In genomic region chr2:23900133-23900926, GRCh38 we compare ENCODE assay signal across 9 cellular contexts. TPM values are rescaled to one million over a fixed set of nuclear protein-coding genes. Genes with fewer than 3 reads are reported as not detected.
DNase-seq lines count a peak whose midpoint lies in the region; ATAC-seq and TF ChIP-seq lines count a peak whose summit lies in the region.
"Had no signal": no experiment of that assay in that cellular context is flagged by ENCODE, and none has a peak within 500 bp of the region (broad histone marks: within the 10 kb centered on the region; RNA-seq: fewer than 3 reads in every experiment).

No MANE protein-coding gene starts in this region.

- TF ChIP-seq POLR2A in tibial nerve (IDR thresholded peaks at IDR 0.05): no peak

- no peaks in the 10 kb centered on the region for H3K27me3 ChIP-seq in tibial nerve
- H3K27me3 ChIP-seq: dorsolateral prefrontal cortex had no signal

- TF ChIP-seq EP300 in tibial nerve (IDR thresholded peaks at IDR 0.05): no peak

- WGBS in tibial nerve, 2 donors: 88 to 90% methylated on average over 12 of the region's 12 CpGs

- no peaks in the 10 kb centered on the region for H3K36me3 ChIP-seq in tibial nerve

- H3K4me3 Mint-ChIP-seq in WTC11: no peak overlapping the region
- H3K4me3 Mint-ChIP-seq: T-cell had no signal

- no peak overlapping the region for H3K27ac Mint-ChIP-seq in WTC11
- H3K27ac Mint-ChIP-seq: T-cell had no signal

- H3K9me3 Mint-ChIP-seq in WTC11: peaks cover 15% of the 10 kb centered on the region
- H3K9me3 Mint-ChIP-seq: T-cell had no signal

- H3K4me1 ChIP-seq in tibial nerve: peaks cover 0 to 51% (median 13%) of the 10 kb centered on the region in 4 donors

- H3K4me3 ChIP-seq in tibial nerve: no peak overlapping the region
- H3K4me3 ChIP-seq: dorsolateral prefrontal cortex had no signal

- H3K36me3 Mint-ChIP-seq in WTC11: peaks cover 6% of the 10 kb centered on the region
- H3K36me3 Mint-ChIP-seq: T-cell had no signal

- no peaks in the 10 kb centered on the region for H3K27me3 Mint-ChIP-seq in WTC11 (ENCODE audit: low read depth)
- H3K27me3 Mint-ChIP-seq: T-cell had no signal

- TF ChIP-seq CTCF in WTC11 (IDR thresholded peaks at IDR 0.05) (no peak), tibial nerve (IDR thresholded peaks at IDR 0.05) (no peak)

- H3K4me1 Mint-ChIP-seq in WTC11: peaks cover 19% of the 10 kb centered on the region; the same call in 1 of the 2 replicates

- peak overlapping the region in 3 of 4 donors; percentile 5 to 61 (median 52) for H3K27ac ChIP-seq in tibial nerve
- H3K27ac ChIP-seq: dorsolateral prefrontal cortex had no signal

- POLR2A ChIA-PET in WTC11 (lab: Charles Lee): interaction anchor here (0.6 to 0.7 kb wide), 2 partner anchors 36 to 323 kb away, joined by 3 to 8 read pairs; no protein-coding TSS in a partner anchor

- CTCF ChIA-PET in WTC11 (lab: Charles Lee): interaction anchor here (0.9 to 1.0 kb wide), 2 partner anchors 76 to 276 kb away, joined by 3 read pairs; no protein-coding TSS in a partner anchor

- DNase-seq in HCEC 1CT (peak; percentile 53), WTC11 (ENCODE audit: low spot score) (no peak), iris pigment epithelial cell (ENCODE audit: low read depth) (peak; percentile 10), tibial nerve (ENCODE audit: low spot score in 2 of 2) (no peak), NCI-H1694 (lab: John Stamatoyannopoulos, UW) (no peak), epidermal melanocyte (ENCODE audit: insufficient read length, low spot score) (no peak)
- DNase-seq in activated CD4-positive, alpha-beta T cell treated with anti-CD3 and anti-CD28 coated beads for 4 hours: no peak
- DNase-seq: T-cell had no signal

- no peaks in the 10 kb centered on the region for H3K9me3 ChIP-seq in tibial nerve

- peak; percentile 34; the same call in 1 of the 2 replicates for ATAC-seq in WTC11
- ATAC-seq: T-cell had no signal

TF ChIP-seq in WTC11, 78 proteins besides CTCF, POLR2A, EP300 and RAD21:
- TF ChIP-seq ZNF396 (CRISPR knock-in tag; IDR thresholded peaks at IDR 0.05; ENCODE audit: borderline replicate concordance): no peak
- no peak for TF ChIP-seq SMAD3 (CRISPR knock-in tag; IDR thresholded peaks at IDR 0.05; ENCODE audit: borderline replicate concordance)
- no peak for TF ChIP-seq JAZF1 (CRISPR knock-in tag; IDR thresholded peaks at IDR 0.05)
- no peak for TF ChIP-seq GTF2I (CRISPR knock-in tag; conservative IDR thresholded peaks at IDR 0.05)
- TF ChIP-seq OVOL2 (CRISPR knock-in tag; IDR thresholded peaks at IDR 0.05; ENCODE audit: borderline replicate concordance): no peak
- no peak for TF ChIP-seq CREB1 (CRISPR knock-in tag; IDR thresholded peaks at IDR 0.05)

RNA-seq across cellular contexts. Expression of gene ATAD2B, which starts 26.6 kb away (rescaled TPM):
- 18.3 to 21.5 TPM (median 18.4 TPM) in 3 replicates for total RNA-seq in WTC11 (2021)
- total RNA-seq in tibial nerve: 10 to 100 TPM; 39.0 to 56.9 (median 45.2) TPM

RNA-seq across cellular contexts. Expression of gene UBXN2A, which starts 39.9 kb away (rescaled TPM):
- 15.4 to 16.8 TPM (median 16.7 TPM) in 3 replicates for total RNA-seq in WTC11 (2021)
- total RNA-seq in tibial nerve: 10 to 100 TPM; 15.3 to 23.7 (median 17.2) TPM

Comparison
In these comparisons a context has a peak if more than half of its experiments do, and no peak if none do; other contexts are left out.
1. DNase-seq: peak in HCEC 1CT (single experiment) and iris pigment epithelial cell (single experiment); none in WTC11 (single experiment), tibial nerve (0 of 2), NCI-H1694 (single experiment), activated CD4-positive, alpha-beta T cell treated with anti-CD3 and anti-CD28 coated beads for 4 hours (0 of 2) and epidermal melanocyte (single experiment).